ENCODE assay signal across 8 cellular contexts in genomic region chr13:112689498-112690241, GRCh38. TPM values are rescaled to one million over a fixed set of nuclear protein-coding genes. Genes with fewer than 3 reads are reported as not detected.
DNase-seq lines count a peak whose midpoint lies in the region; TF ChIP-seq lines count a peak whose summit lies in the region.

ATP11A (plus strand) TSS chr13:112690038; CDS start chr13:112690417, 379 bp downstream.

- CTCF ChIA-PET in HEK293T (lab: Yijun Ruan, JAX), result no interaction called here

- intact Hi-C loops in cardiac septum (cut with DNase I), result loop anchor here (2.0 to 5.0 kb wide), 5 partner anchors 21 to 133 kb away; no protein-coding TSS in a partner anchor

- peak within 1 kb of the TSS; percentile 83 to 98 (median 94) for H3K4me3 ChIP-seq in tibial nerve

- POLR2A ChIA-PET in HEK293T (lab: Yijun Ruan, JAX), result interaction anchor here (1.2 kb wide), 1 partner anchor 15 kb away, joined by 3 read pairs; no protein-coding TSS in a partner anchor

- no peaks in the 10 kb centered on the region for H3K9me3 ChIP-seq in tibial nerve

- TF ChIP-seq EP300 in tibial nerve (IDR thresholded peaks at IDR 0.05), result peak; percentile 42 to 96

- no peak for TF ChIP-seq CTCF in GM10266 (IDR thresholded peaks at IDR 0.05; ENCODE audit: control insufficient read depth, insufficient read depth, low read depth, missing control alignments)
- TF ChIP-seq CTCF in tibial nerve (IDR thresholded peaks at IDR 0.05), result peak in 2 of 5 experiments; percentile 38 to 55

- DNase-seq in GM10266 (ENCODE audit: extremely low spot score) (peak; percentile 98), HEK293T (ENCODE audit: extremely low spot score) (peak; percentile 79), MV-4-11 (lab: John Stamatoyannopoulos, UW) (peak; percentile 78), T-helper 1 cell (peak; percentile 64 to 85 (median 73)), cardiac septum (ENCODE audit: low spot score) (peak; percentile 95), pons (ENCODE audit: low spot score) (peak; percentile 83), tibial nerve (ENCODE audit: low spot score in 2 of 2) (peak; percentile 79 to 80)

- WGBS in adipose tissue, 3 donors, result 0 to 1% (median 0%) methylated on average over 53 to 86 of the region's 86 CpGs
- 0 to 2% methylated on average over 17 to 53 of the region's 86 CpGs for WGBS in tibial nerve, 2 donors

- no peaks in the 10 kb centered on the region for H3K27me3 ChIP-seq in tibial nerve

- H3K27ac ChIP-seq in adipose tissue (ENCODE audit: low read depth, low read length) (peak within 1 kb of the TSS; percentile 90), tibial nerve (peak within 1 kb of the TSS; percentile 86 to 97 (median 94))

- H3K4me1 ChIP-seq in tibial nerve, result peaks cover 0 to 45% (median 12%) of the 10 kb centered on the region in 4 donors

- peak; percentile 92 to 99 for TF ChIP-seq POLR2A in tibial nerve (IDR thresholded peaks at IDR 0.05)

- H3K36me3 ChIP-seq in tibial nerve, result peaks cover 0 to 8% (median 0%) of the 10 kb centered on the region in 3 donors

TF ChIP-seq in HEK293T, 16 proteins besides CTCF, POLR2A, EP300 and RAD21:
- TF ChIP-seq SUZ12 (IDR thresholded peaks at IDR 0.05), result no peak
- no peak for TF ChIP-seq FOXM1 (IDR thresholded peaks at IDR 0.05; ENCODE audit: borderline replicate concordance)
- TF ChIP-seq ARNT (IDR thresholded peaks at IDR 0.05), result no peak
- no peak for TF ChIP-seq FOXA1 (IDR thresholded peaks at IDR 0.05)
- TF ChIP-seq NFRKB (IDR thresholded peaks at IDR 0.05), result no peak
- no peak for TF ChIP-seq LEF1 (IDR thresholded peaks at IDR 0.05; ENCODE audit: borderline replicate concordance)
- no peak for TF ChIP-seq L3MBTL2 (conservative IDR thresholded peaks at IDR 0.05)
TF ChIP-seq in HEK293T: peak in this region for 0.

RNA-seq across cellular contexts. Expression of gene ATP11A, which starts in this region (rescaled TPM):
- 10 to 100 TPM in 1 of 3 donors, 1 to 10 TPM in 2; 8.1 to 12.0 (median 9.9) TPM for polyA plus RNA-seq in adipose tissue
- 96.5 TPM for total RNA-seq in cardiac septum
- total RNA-seq in tibial nerve, result 10 to 100 TPM; 24.7 to 61.5 (median 35.0) TPM

Comparison
In these comparisons a context has a peak if more than half of its experiments do, and no peak if none do; other contexts are left out.
1. Peak in every context shown above with its lines: DNase-seq, H3K4me3 ChIP-seq and H3K27ac ChIP-seq.